ENCODE assay signal across 9 cellular contexts in the genomic region with DNA sequence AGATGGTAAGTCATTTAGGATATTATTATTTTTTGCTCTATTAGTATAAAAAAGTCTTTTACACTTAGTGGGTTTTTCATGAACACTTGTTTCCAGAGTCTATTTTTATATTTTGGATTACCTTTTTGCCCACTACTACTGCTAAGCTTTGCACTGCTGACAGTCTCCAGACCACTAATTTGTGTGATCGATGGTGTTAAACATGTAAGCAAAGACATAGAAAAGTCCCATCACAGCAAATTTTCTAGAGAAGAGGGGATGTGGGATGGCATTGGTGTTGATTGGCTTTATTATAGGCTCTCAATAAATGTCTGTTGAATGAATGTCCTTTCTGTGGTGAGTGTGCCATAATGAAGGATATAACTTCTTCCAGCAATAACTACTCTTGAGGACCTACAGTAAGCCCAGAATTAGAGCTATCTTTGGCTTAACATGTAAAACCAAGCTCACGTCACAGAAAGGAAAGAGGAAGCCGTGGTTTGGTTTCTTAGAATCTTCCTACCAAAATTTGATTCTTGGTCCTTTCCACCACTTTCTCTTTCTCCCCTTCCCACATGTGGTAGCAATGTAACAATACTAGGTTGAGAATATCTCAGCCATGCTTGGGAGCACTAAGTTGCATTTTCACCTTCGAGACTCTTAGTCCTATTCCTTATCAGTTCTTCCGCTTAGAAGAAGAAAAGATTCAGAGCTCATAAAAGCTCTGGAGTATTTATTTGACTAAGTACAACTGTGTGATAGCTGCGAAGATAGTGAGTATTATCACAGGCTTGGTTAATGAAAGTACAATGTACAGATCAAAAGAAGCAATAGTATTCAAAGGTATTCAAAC.
A peak's percentile ranks its signal among the peaks of the same experiment; 100 is the strongest.
DNase-seq lines count a peak whose midpoint lies in the region; ATAC-seq and TF ChIP-seq lines count a peak whose summit lies in the region.
"Had no signal": no experiment of that assay in that cellular context is flagged by ENCODE, and none has a peak within 500 bp of the region (broad histone marks: within the 10 kb centered on the region; RNA-seq: fewer than 3 reads in every experiment).

No MANE protein-coding gene starts in this region.

- no peak overlapping the region for H3K4me3 ChIP-seq in gastrocnemius medialis

- no peak for TF ChIP-seq POLR2A in gastrocnemius medialis (IDR thresholded peaks at IDR 0.05)

- no peaks in the 10 kb centered on the region for H3K27me3 ChIP-seq in gastrocnemius medialis

- ATAC-seq in HG03039 (IDR thresholded peaks at IDR 0.05; ENCODE audit: unreplicated experiment) (peak; percentile 43), gastrocnemius medialis (no peak)
- ATAC-seq in stimulated activated effector memory CD8-positive, alpha-beta T cell treated with anti-CD3 and anti-CD28 coated beads, Interleukin-12 subunit alpha, Interleukin-12 subunit beta, amount 100 ng/mL, for 72 hours, result peak; percentile 90

- H3K4me1 Mint-ChIP-seq in activated CD4-positive, alpha-beta T cell treated with anti-CD3 and anti-CD28 coated beads, Interleukin-2, amount 10 ng/mL, durations not matched to agents 24 days and 14 days, result peaks cover 41% of the 10 kb centered on the region
- peaks cover 31% of the 10 kb centered on the region for H3K4me1 Mint-ChIP-seq in T-helper 2 cell treated with Interferon-gamma antibody and Interleukin-4, amounts not matched to agents 5 μg/mL and 100 μg/mL, for 36 hours (ENCODE audit: low read depth)
- H3K4me1 Mint-ChIP-seq in stimulated activated effector memory CD8-positive, alpha-beta T cell treated with anti-CD3 and anti-CD28 coated beads, Interleukin-12 subunit alpha, Interleukin-12 subunit beta, amount 100 ng/mL, for 72 hours, result peaks cover 14% of the 10 kb centered on the region

- H3K9me3 ChIP-seq in gastrocnemius medialis, result no peaks in the 10 kb centered on the region

- no peak for TF ChIP-seq CTCF in GM20000 (IDR thresholded peaks at IDR 0.05; ENCODE audit: extremely low read depth, missing control alignments)
- TF ChIP-seq CTCF in gastrocnemius medialis (IDR thresholded peaks at IDR 0.05 in 4 of 5, conservative IDR thresholded peaks at IDR 0.05 in 1 of 5), result no peak

- H3K36me3 Mint-ChIP-seq in activated CD4-positive, alpha-beta T cell treated with anti-CD3 and anti-CD28 coated beads, Interleukin-2, amount 10 ng/mL, durations not matched to agents 24 days and 14 days (ENCODE audit: low read depth), result no peaks in the 10 kb centered on the region
- no peaks in the 10 kb centered on the region for H3K36me3 Mint-ChIP-seq in T-helper 2 cell treated with Interferon-gamma antibody and Interleukin-4, amounts not matched to agents 5 μg/mL and 100 μg/mL, for 36 hours (ENCODE audit: low read depth)
- H3K36me3 Mint-ChIP-seq in stimulated activated effector memory CD8-positive, alpha-beta T cell treated with anti-CD3 and anti-CD28 coated beads, Interleukin-12 subunit alpha, Interleukin-12 subunit beta, amount 100 ng/mL, for 72 hours, result no peaks in the 10 kb centered on the region

- H3K27ac Mint-ChIP-seq in activated CD4-positive, alpha-beta T cell treated with anti-CD3 and anti-CD28 coated beads, Interleukin-2, amount 10 ng/mL, durations not matched to agents 24 days and 14 days, result peak overlapping the region; percentile 76
- H3K27ac Mint-ChIP-seq in T-helper 2 cell treated with Interferon-gamma antibody and Interleukin-4, amounts not matched to agents 5 μg/mL and 100 μg/mL, for 36 hours, result peak overlapping the region; percentile 18
- no peak overlapping the region for H3K27ac Mint-ChIP-seq in stimulated activated effector memory CD8-positive, alpha-beta T cell treated with anti-CD3 and anti-CD28 coated beads, Interleukin-12 subunit alpha, Interleukin-12 subunit beta, amount 100 ng/mL, for 72 hours

- peak; percentile 78 for DNase-seq in activated CD4-positive, alpha-beta T cell treated with anti-CD3 and anti-CD28 coated beads, Interleukin-2, amount 10 ng/mL, durations not matched to agents 24 days and 14 days
- no peak for DNase-seq in activated CD4-positive, alpha-beta T cell treated with anti-CD3 and anti-CD28 coated beads, Interleukin-2, amount 50 U/mL, for 48 hours
- peak; percentile 57 for DNase-seq in T-helper 2 cell treated with Interferon-gamma antibody and Interleukin-4, amounts not matched to agents 5 μg/mL and 100 μg/mL, for 36 hours (ENCODE audit: low spot score)
- no peak for DNase-seq in stimulated activated effector memory CD8-positive, alpha-beta T cell treated with anti-CD3 and anti-CD28 coated beads, Interleukin-12 subunit alpha, Interleukin-12 subunit beta, amount 100 ng/mL, for 72 hours (ENCODE audit: low spot score in 2 of 2)
- DNase-seq in NCI-H774 (lab: John Stamatoyannopoulos, UW) (no peak), GM20000 (ENCODE audit: low spot score) (no peak), gastrocnemius medialis (no peak)
- DNase-seq: MM.1S had no signal

- intact Hi-C loops in activated CD4-positive, alpha-beta T cell treated with anti-CD3 and anti-CD28 coated beads, Interleukin-2, amount 10 ng/mL, durations not matched to agents 24 days and 14 days (cut with micrococcal nuclease), result loop anchor here (1.0 to 2.0 kb wide), 3 partner anchors 11 to 46 kb away; no protein-coding TSS in a partner anchor
- intact Hi-C loops in gastrocnemius medialis (cut with DNase I; ENCODE audit: low total_unique reads), result no loop called here

- peaks cover 43% of the 10 kb centered on the region for H3K27me3 Mint-ChIP-seq in activated CD4-positive, alpha-beta T cell treated with anti-CD3 and anti-CD28 coated beads, Interleukin-2, amount 10 ng/mL, durations not matched to agents 24 days and 14 days
- peaks cover 55% of the 10 kb centered on the region for H3K27me3 Mint-ChIP-seq in T-helper 2 cell treated with Interferon-gamma antibody and Interleukin-4, amounts not matched to agents 5 μg/mL and 100 μg/mL, for 36 hours (ENCODE audit: low read depth)

- in situ Hi-C loops in gastrocnemius medialis (cut with MboI; ENCODE audit: low sequenced_read_pairs in 4 of 4), result no loop called here

- peak overlapping the region; percentile 74 for H3K4me3 Mint-ChIP-seq in activated CD4-positive, alpha-beta T cell treated with anti-CD3 and anti-CD28 coated beads, Interleukin-2, amount 10 ng/mL, durations not matched to agents 24 days and 14 days
- H3K4me3 Mint-ChIP-seq in T-helper 2 cell treated with Interferon-gamma antibody and Interleukin-4, amounts not matched to agents 5 μg/mL and 100 μg/mL, for 36 hours, result peak overlapping the region; percentile 31
- peak overlapping the region; percentile 1 for H3K4me3 Mint-ChIP-seq in stimulated activated effector memory CD8-positive, alpha-beta T cell treated with anti-CD3 and anti-CD28 coated beads, Interleukin-12 subunit alpha, Interleukin-12 subunit beta, amount 100 ng/mL, for 72 hours

- no peaks in the 10 kb centered on the region for H3K9me3 Mint-ChIP-seq in activated CD4-positive, alpha-beta T cell treated with anti-CD3 and anti-CD28 coated beads, Interleukin-2, amount 10 ng/mL, durations not matched to agents 24 days and 14 days
- H3K9me3 Mint-ChIP-seq in T-helper 2 cell treated with Interferon-gamma antibody and Interleukin-4, amounts not matched to agents 5 μg/mL and 100 μg/mL, for 36 hours, result no peaks in the 10 kb centered on the region
- no peaks in the 10 kb centered on the region for H3K9me3 Mint-ChIP-seq in stimulated activated effector memory CD8-positive, alpha-beta T cell treated with anti-CD3 and anti-CD28 coated beads, Interleukin-12 subunit alpha, Interleukin-12 subunit beta, amount 100 ng/mL, for 72 hours

- H3K36me3 ChIP-seq in gastrocnemius medialis, result peaks cover 0 to 23% of the 10 kb centered on the region in 2 donors

- H3K4me1 ChIP-seq in gastrocnemius medialis, result no peaks in the 10 kb centered on the region

- no peak overlapping the region for H3K27ac ChIP-seq in gastrocnemius medialis

Comparison
In these comparisons a context has a peak if more than half of its experiments do, and no peak if none do; other contexts are left out.
1. DNase-seq: peak in activated CD4-positive, alpha-beta T cell treated with anti-CD3 and anti-CD28 coated beads, Interleukin-2, amount 10 ng/mL, durations not matched to agents 24 days and 14 days (single experiment) and T-helper 2 cell treated with Interferon-gamma antibody and Interleukin-4, amounts not matched to agents 5 μg/mL and 100 μg/mL, for 36 hours (single experiment); none in activated CD4-positive, alpha-beta T cell treated with anti-CD3 and anti-CD28 coated beads, Interleukin-2, amount 50 U/mL, for 48 hours (0 of 2), stimulated activated effector memory CD8-positive, alpha-beta T cell treated with anti-CD3 and anti-CD28 coated beads, Interleukin-12 subunit alpha, Interleukin-12 subunit beta, amount 100 ng/mL, for 72 hours (0 of 2), NCI-H774 (single experiment), GM20000 (single experiment) and gastrocnemius medialis (0 of 2).
2. H3K4me3 Mint-ChIP-seq: peak in every context shown above with its lines; median percentile 74 in activated CD4-positive, alpha-beta T cell treated with anti-CD3 and anti-CD28 coated beads, Interleukin-2, amount 10 ng/mL, durations not matched to agents 24 days and 14 days; 31 in T-helper 2 cell treated with Interferon-gamma antibody and Interleukin-4, amounts not matched to agents 5 μg/mL and 100 μg/mL, for 36 hours; 1 in stimulated activated effector memory CD8-positive, alpha-beta T cell treated with anti-CD3 and anti-CD28 coated beads, Interleukin-12 subunit alpha, Interleukin-12 subunit beta, amount 100 ng/mL, for 72 hours.
3. ATAC-seq: peak in HG03039 (single experiment) and stimulated activated effector memory CD8-positive, alpha-beta T cell treated with anti-CD3 and anti-CD28 coated beads, Interleukin-12 subunit alpha, Interleukin-12 subunit beta, amount 100 ng/mL, for 72 hours (single experiment); none in gastrocnemius medialis (0 of 2).